In genomic region chr11:66187453-66187852, GRCh38 we compare ENCODE assay signal across 1 cellular context.
A peak's percentile ranks its signal among the peaks of the same experiment; 100 is the strongest.
TF ChIP-seq lines count a peak whose summit lies in the region.

No MANE protein-coding gene starts in this region.

TF ChIP-seq in HEK293, 187 proteins besides CTCF, POLR2A, EP300 and RAD21:
- TF ChIP-seq ZBTB6 (tag by site-specific recombination; IDR thresholded peaks at IDR 0.05) (no peak), ZNF146 (tag by site-specific recombination; IDR thresholded peaks at IDR 0.05) (peak; percentile 55)
